Comparison of ENCODE assay signal across 11 cellular contexts in genomic region chr6:41965429-41966213, GRCh38. TPM values are rescaled to one million over a fixed set of nuclear protein-coding genes. Genes with fewer than 3 reads are reported as not detected.
DNase-seq lines count a peak whose midpoint lies in the region; ATAC-seq lines count a peak whose summit lies in the region.
"Had no signal": no experiment of that assay in that cellular context is flagged by ENCODE, and none has a peak within 500 bp of the region (broad histone marks: within the 10 kb centered on the region; RNA-seq: fewer than 3 reads in every experiment).

No MANE protein-coding gene starts in this region.

- peak overlapping the region; percentile 61 for H3K27ac Mint-ChIP-seq in activated T-cell treated with anti-CD3 and anti-CD28 coated beads, Interleukin-2, amount 50 U/mL, for 72 hours

- peaks cover 95% of the 10 kb centered on the region for H3K4me1 Mint-ChIP-seq in activated T-cell treated with anti-CD3 and anti-CD28 coated beads, Interleukin-2, amount 50 U/mL, for 72 hours (ENCODE audit: low read depth)

- peaks cover 0 to 2% of the 10 kb centered on the region in 2 donors for H3K9me3 Mint-ChIP-seq in activated T-cell treated with anti-CD3 and anti-CD28 coated beads, Interleukin-2, amount 50 U/mL, for 72 hours

- peak; percentile 28 for DNase-seq in activated effector memory CD4-positive, alpha-beta T cell treated with anti-CD3 and anti-CD28 coated beads, Interleukin-2, amount 50 U/mL, for 16 hours
- no peak for DNase-seq in activated effector memory CD4-positive, alpha-beta T cell treated with Interleukin-2 at 50 U/mL for 16 hours
- no peak for DNase-seq in activated T-cell treated with anti-CD3 and anti-CD28 coated beads, Interleukin-2, amount 50 U/mL, for 72 hours
- DNase-seq in iPS-NIHi11 (ENCODE audit: low spot score) (peak; percentile 79), DMS153 treated with DMSO at 0.1 percent for 48 hours (lab: John Stamatoyannopoulos, UW; ENCODE audit: unreplicated experiment) (no peak), GM19238 (ENCODE audit: insufficient read length, low spot score) (no peak), AG08395 (ENCODE audit: low spot score) (no peak)
- DNase-seq in stimulated activated CD8-positive, alpha-beta memory T cell treated with anti-CD3 and anti-CD28 coated beads, Interleukin-4, amount 100 ng/mL, for 48 hours = peak; percentile 9
- DNase-seq: HCEC 1CT, NCI-H1436 treated with DMSO at 0.1 percent for 48 hours, NCI-H69 had no signal

- H3K36me3 Mint-ChIP-seq in activated T-cell treated with anti-CD3 and anti-CD28 coated beads, Interleukin-2, amount 50 U/mL, for 72 hours (ENCODE audit: insufficient read depth in 2 of 2) = peaks cover 3 to 8% of the 10 kb centered on the region in 2 donors

- H3K4me3 Mint-ChIP-seq in activated T-cell treated with anti-CD3 and anti-CD28 coated beads, Interleukin-2, amount 50 U/mL, for 72 hours = no peak overlapping the region

- H3K27me3 Mint-ChIP-seq in activated T-cell treated with anti-CD3 and anti-CD28 coated beads, Interleukin-2, amount 50 U/mL, for 72 hours (ENCODE audit: low read depth) = no peaks in the 10 kb centered on the region

- ATAC-seq in activated T-cell treated with anti-CD3 and anti-CD28 coated beads, Interleukin-2, amount 50 U/mL, for 72 hours (replicated peaks in 1 of 2) = no peak

RNA-seq across cellular contexts. Expression of gene CCND3, which starts 24.0 kb away (rescaled TPM):
- 100 to 1,000 TPM; 256 to 259 TPM for total RNA-seq in activated T-cell treated with anti-CD3 and anti-CD28 coated beads, Interleukin-2, amount 50 U/mL, for 72 hours

RNA-seq across cellular contexts. Expression of gene BYSL, which starts 44.3 kb away (rescaled TPM):
- 10 to 100 TPM; 30.4 to 38.1 TPM for total RNA-seq in activated T-cell treated with anti-CD3 and anti-CD28 coated beads, Interleukin-2, amount 50 U/mL, for 72 hours

RNA-seq across cellular contexts. Expression of gene MED20, which starts 44.7 kb away (rescaled TPM):
- total RNA-seq in activated T-cell treated with anti-CD3 and anti-CD28 coated beads, Interleukin-2, amount 50 U/mL, for 72 hours = 10 to 100 TPM; 24.9 to 34.6 TPM

Comparison
In these comparisons a context has a peak if more than half of its experiments do, and no peak if none do; other contexts are left out.
1. DNase-seq: peak in activated effector memory CD4-positive, alpha-beta T cell treated with anti-CD3 and anti-CD28 coated beads, Interleukin-2, amount 50 U/mL, for 16 hours (single experiment), iPS-NIHi11 (single experiment) and stimulated activated CD8-positive, alpha-beta memory T cell treated with anti-CD3 and anti-CD28 coated beads, Interleukin-4, amount 100 ng/mL, for 48 hours (single experiment); none in activated effector memory CD4-positive, alpha-beta T cell treated with Interleukin-2 at 50 U/mL for 16 hours (single experiment), activated T-cell treated with anti-CD3 and anti-CD28 coated beads, Interleukin-2, amount 50 U/mL, for 72 hours (0 of 2), DMS153 treated with DMSO at 0.1 percent for 48 hours (single experiment), GM19238 (single experiment) and AG08395 (single experiment).